22 cellular contexts compared by ENCODE assay signal in the genomic region with DNA sequence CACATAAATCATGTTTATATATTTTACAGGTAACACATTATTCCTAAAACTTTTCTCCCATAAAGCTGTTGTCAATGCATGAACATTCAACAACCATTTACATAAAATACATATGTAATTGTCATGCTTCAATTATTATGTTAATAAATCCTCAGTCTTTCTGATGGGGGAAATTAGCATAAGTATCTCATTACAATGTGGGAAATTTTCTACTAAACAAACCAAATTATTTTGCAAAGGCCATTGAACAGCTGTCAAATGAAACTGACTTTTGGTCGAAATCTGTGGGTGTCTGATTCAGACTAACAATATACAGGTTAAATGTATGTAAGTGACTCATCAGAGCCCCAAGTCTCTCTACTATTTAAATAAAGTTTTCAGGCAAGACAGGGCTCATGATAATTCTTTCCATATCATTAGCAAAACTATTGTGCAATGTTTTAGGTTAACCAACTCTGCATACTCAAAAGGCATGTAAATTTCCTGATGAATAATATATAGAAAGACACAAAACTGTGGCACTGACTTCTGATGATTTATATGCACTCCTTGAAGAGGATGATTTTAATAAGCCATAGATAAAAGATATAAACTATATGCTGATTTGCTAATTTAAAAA.
"Had no signal": no experiment of that assay in that cellular context is flagged by ENCODE, and none has a peak within 500 bp of the region (broad histone marks: within the 10 kb centered on the region; RNA-seq: fewer than 3 reads in every experiment).

No MANE protein-coding gene starts in this region.

- DNase-seq: activated CD4-positive, alpha-beta T cell treated with anti-CD3 and anti-CD28 coated beads for 1 hour; activated CD4-positive, alpha-beta T cell treated with anti-CD3 and anti-CD28 coated beads, Interleukin-2, amount 50 U/mL, for 1 hour; activated CD8-positive, alpha-beta T cell treated with anti-CD3 and anti-CD28 coated beads, Interleukin-2, amount 10 ng/mL, durations not matched to agents 7 days and 5 days; activated gamma-delta T cell treated with Interleukin-2 at 50 U/mL for 16 hours; brain microvascular endothelial cell; dorsolateral prefrontal cortex; effector memory CD8-positive, alpha-beta T cell; heart left ventricle; kidney; natural killer cell; sigmoid colon; stimulated activated CD4-positive, alpha-beta T cell treated with anti-CD3 and anti-CD28 coated beads, Interleukin-15, amount 100 ng/mL, for 24 hours; stomach; transverse colon; uterus; WERI-Rb-1 had no signal

- H3K4me1 ChIP-seq: ascending aorta, esophagus muscularis mucosa, gastroesophageal sphincter, heart left ventricle, sigmoid colon, stomach, suprapubic skin, transverse colon, uterus had no signal

- H3K4me2 ChIP-seq: smooth muscle cell had no signal

- ATAC-seq: activated CD8-positive, alpha-beta T cell treated with anti-CD3 and anti-CD28 coated beads, Interleukin-2, amount 10 ng/mL, durations not matched to agents 7 days and 5 days; effector memory CD8-positive, alpha-beta T cell; gastroesophageal sphincter; heart left ventricle; natural killer cell; stimulated activated memory B cell treated with anti-CD40 and anti-IgM and Interleukin-4, amounts not matched to agents 10 μg/mL and 1 μg/mL and 100 μg/mL, for 72 hours had no signal

- H3K4me3 ChIP-seq: ascending aorta, dorsolateral prefrontal cortex, esophagus muscularis mucosa, gastroesophageal sphincter, heart left ventricle, sigmoid colon, smooth muscle cell, stomach, suprapubic skin, transverse colon, uterus had no signal

- H3K27me3 ChIP-seq: ascending aorta, brain microvascular endothelial cell, dorsolateral prefrontal cortex, esophagus muscularis mucosa, gastroesophageal sphincter, heart left ventricle, sigmoid colon, stomach, suprapubic skin, transverse colon, uterus had no signal

- H3K36me3 ChIP-seq: ascending aorta, brain microvascular endothelial cell, esophagus muscularis mucosa, gastroesophageal sphincter, heart left ventricle, sigmoid colon, stomach, suprapubic skin, transverse colon, uterus, WERI-Rb-1 had no signal

- H3K9me3 ChIP-seq: ascending aorta, esophagus muscularis mucosa, gastroesophageal sphincter, heart left ventricle, suprapubic skin, transverse colon, uterus had no signal

- H3K27ac ChIP-seq: ascending aorta, brain microvascular endothelial cell, dorsolateral prefrontal cortex, esophagus muscularis mucosa, gastroesophageal sphincter, heart left ventricle, sigmoid colon, stomach, suprapubic skin, transverse colon, uterus, WERI-Rb-1 had no signal
